8 cellular contexts compared by ENCODE assay signal in genomic region chr16:71723537-71724319, GRCh38. TPM values are rescaled to one million over a fixed set of nuclear protein-coding genes. Genes with fewer than 3 reads are reported as not detected.
DNase-seq lines count a peak whose midpoint lies in the region; ATAC-seq and TF ChIP-seq lines count a peak whose summit lies in the region.

No MANE protein-coding gene starts in this region.

- H3K9me3 ChIP-seq in SU-DHL-6 (ENCODE audit: insufficient read depth, low read length): no peaks in the 10 kb centered on the region
- no peaks in the 10 kb centered on the region for H3K9me3 ChIP-seq in heart right ventricle
- no peaks in the 10 kb centered on the region for H3K9me3 ChIP-seq in upper lobe of right lung

- no peaks in the 10 kb centered on the region; the same call in 1 of the 2 replicates for H4K20me1 ChIP-seq in SU-DHL-6 (ENCODE audit: low read depth, low read length)

- no peaks in the 10 kb centered on the region for H3K9me2 ChIP-seq in SU-DHL-6 (replicated peaks; ENCODE audit: insufficient read depth, low read length)

- H3K4me2 ChIP-seq in SU-DHL-6 (ENCODE audit: low read depth, low read length, poor library complexity, severe bottlenecking): peak overlapping the region; percentile 74

- H3K27ac ChIP-seq in SU-DHL-6 (ENCODE audit: low read depth, low read length) (peak overlapping the region; percentile 72), heart right ventricle (peak overlapping the region; percentile 50 to 94 (median 86)), upper lobe of right lung (peak overlapping the region; percentile 87)

- no peak for TF ChIP-seq CTCF in SU-DHL-6 (IDR thresholded peaks at IDR 0.05; ENCODE audit: insufficient read depth, low read length, poor library complexity, severe bottlenecking)
- peak in 1 of 9 donors; percentile 3 for TF ChIP-seq CTCF in heart right ventricle (IDR thresholded peaks at IDR 0.05)
- TF ChIP-seq CTCF in upper lobe of right lung (IDR thresholded peaks at IDR 0.05): peak; percentile 11

- H3K36me3 ChIP-seq in SU-DHL-6 (ENCODE audit: low read length): no peaks in the 10 kb centered on the region
- peaks cover 0 to 5% (median 0%) of the 10 kb centered on the region in 9 donors for H3K36me3 ChIP-seq in heart right ventricle
- no peaks in the 10 kb centered on the region for H3K36me3 ChIP-seq in upper lobe of right lung

- H3F3A ChIP-seq in SU-DHL-6 (ENCODE audit: insufficient read depth): peaks cover 23% of the 10 kb centered on the region

- intact Hi-C loops in heart right ventricle (cut with DNase I): loop anchor here in 1 of 10 donors (5.0 kb wide), 1 partner anchor 169 kb away; no protein-coding TSS in a partner anchor
- intact Hi-C loops in posterior vena cava (cut with DNase I): no loop called here
- intact Hi-C loops in upper lobe of right lung (cut with DNase I): no loop called here

- H3K4me1 ChIP-seq in heart right ventricle: peaks cover 2 to 37% (median 28%) of the 10 kb centered on the region in 9 donors
- peaks cover 21% of the 10 kb centered on the region for H3K4me1 ChIP-seq in upper lobe of right lung

- WGBS in heart right ventricle, 2 donors: 0% methylated on average over 72 to 102 of the region's 104 CpGs

- H3K4me3 ChIP-seq in SU-DHL-6 (ENCODE audit: insufficient read depth, low read length, poor library complexity, severe bottlenecking) (peak overlapping the region; percentile 89), heart right ventricle (peak overlapping the region; percentile 40 to 87 (median 83)), upper lobe of right lung (peak overlapping the region; percentile 80)

- peak overlapping the region; percentile 63 for H3K9ac ChIP-seq in SU-DHL-6 (ENCODE audit: low read length)

- H2AFZ ChIP-seq in SU-DHL-6 (ENCODE audit: low read depth, low read length, severe bottlenecking): peak overlapping the region; percentile 57

- H3K27me3 ChIP-seq in SU-DHL-6 (ENCODE audit: low read length) (no peaks in the 10 kb centered on the region), heart right ventricle (peaks cover 0 to 14% (median 0%) of the 10 kb centered on the region in 7 donors), upper lobe of right lung (no peaks in the 10 kb centered on the region)

- H3K79me2 ChIP-seq in SU-DHL-6 (ENCODE audit: insufficient read depth, low read length): peaks cover 10% of the 10 kb centered on the region

- DNase-seq in GDM1 (lab: John Stamatoyannopoulos, UW) (peak; percentile 3), Kasumi-1 (lab: John Stamatoyannopoulos, UW) (peak; percentile 55 to 68), heart right ventricle (peak; percentile 67 to 85), posterior vena cava (ENCODE audit: low spot score) (peak; percentile 91), upper lobe of right lung (peak; percentile 89)
- peak; percentile 46 for DNase-seq in activated naive CD8-positive, alpha-beta T cell treated with anti-CD3 and anti-CD28 coated beads, Interleukin-2, amount 50 U/mL, for 16 hours (ENCODE audit: low read depth, low spot score)

- ATAC-seq in GM21786 (IDR thresholded peaks at IDR 0.05; ENCODE audit: unreplicated experiment) (peak; percentile 65), heart right ventricle (peak; percentile 80 to 94 (median 88)), upper lobe of right lung (peak; percentile 95)

RNA-seq across cellular contexts. Expression of gene PHLPP2, which starts 0.8 kb away (rescaled TPM):
- 1 to 10 TPM; 1.9 to 5.3 (median 3.4) TPM for total RNA-seq in heart right ventricle
- 1 to 10 TPM in 1 of 2 donors, under 1 TPM in 1; 0.77 to 1.7 TPM for polyA plus RNA-seq in heart right ventricle
- total RNA-seq in posterior vena cava: 1 to 10 TPM; 6.3 to 9.1 TPM
- total RNA-seq in upper lobe of right lung: 9.3 TPM

Comparison
In these comparisons a context has a peak if more than half of its experiments do, and no peak if none do; other contexts are left out.
1. Peak in every context shown above with its lines: DNase-seq, ATAC-seq, H3K4me3 ChIP-seq and H3K27ac ChIP-seq.
2. DNase-seq: peak in every context shown above with its lines; median percentile 91 in posterior vena cava; 89 in upper lobe of right lung; 76 in heart right ventricle; 62 in Kasumi-1; 46 in activated naive CD8-positive, alpha-beta T cell treated with anti-CD3 and anti-CD28 coated beads, Interleukin-2, amount 50 U/mL, for 16 hours; 3 in GDM1.